Comparison of ENCODE assay signal across 8 cellular contexts in genomic region chrX:46573331-46573895, GRCh38. TPM values are rescaled to one million over a fixed set of nuclear protein-coding genes. Genes with fewer than 3 reads are reported as not detected.
DNase-seq lines count a peak whose midpoint lies in the region; ATAC-seq and TF ChIP-seq lines count a peak whose summit lies in the region.

CHST7 (plus strand) TSS chrX:46573765; CDS start chrX:46573932, 167 bp downstream.

- H3K4me1 Mint-ChIP-seq in T-helper 1 cell treated with Interleukin-12 subunit alpha and Interleukin-12 subunit beta and Interleukin-4 antibody, amounts not matched to agents 30 μg/mL and 1 μg/mL, for 36 hours (ENCODE audit: low read depth): peaks cover 33% of the 10 kb centered on the region

- peaks cover 9% of the 10 kb centered on the region for H3K36me3 Mint-ChIP-seq in T-helper 1 cell treated with Interleukin-12 subunit alpha and Interleukin-12 subunit beta and Interleukin-4 antibody, amounts not matched to agents 30 μg/mL and 1 μg/mL, for 36 hours (ENCODE audit: low read depth)

- H3K9me3 Mint-ChIP-seq in T-helper 1 cell treated with Interleukin-12 subunit alpha and Interleukin-12 subunit beta and Interleukin-4 antibody, amounts not matched to agents 30 μg/mL and 1 μg/mL, for 36 hours: no peaks in the 10 kb centered on the region

- H3K27ac ChIP-seq in right cardiac atrium (ENCODE audit: low read length) (peak within 1 kb of the TSS; percentile 87), rectal smooth muscle tissue (ENCODE audit: low read depth, low read length) (no peak within 1 kb of the TSS)

- no peaks in the 10 kb centered on the region for H3K27me3 Mint-ChIP-seq in T-helper 1 cell treated with Interleukin-12 subunit alpha and Interleukin-12 subunit beta and Interleukin-4 antibody, amounts not matched to agents 30 μg/mL and 1 μg/mL, for 36 hours (ENCODE audit: low read depth)

- no peak within 1 kb of the TSS for H3K9ac ChIP-seq in rectal smooth muscle tissue (ENCODE audit: low read length)

- H3K4me3 ChIP-seq in GM08714 (ENCODE audit: low read length) (peak within 1 kb of the TSS; percentile 73; the same call in 1 of the 2 replicates), HFF-Myc (replicated peaks; ENCODE audit: low read depth, low read length) (peak within 1 kb of the TSS; percentile 44), astrocyte of the cerebellum (ENCODE audit: low read depth, low read length) (peak within 1 kb of the TSS; percentile 48), right cardiac atrium (ENCODE audit: low read length) (peak within 1 kb of the TSS; percentile 75), rectal smooth muscle tissue (ENCODE audit: low read length) (peak within 1 kb of the TSS; percentile 69)

- no peaks in the 10 kb centered on the region for H3K36me3 ChIP-seq in rectal smooth muscle tissue (ENCODE audit: control insufficient read depth, insufficient read depth, low read length)

- H3K9me3 ChIP-seq in right cardiac atrium (ENCODE audit: control insufficient read depth, low read length): no peaks in the 10 kb centered on the region

- peak; percentile 33 for TF ChIP-seq CTCF in HFF-Myc (IDR thresholded peaks at IDR 0.05; ENCODE audit: low read depth, low read length, missing control alignments)
- no peak for TF ChIP-seq CTCF in astrocyte of the cerebellum (IDR thresholded peaks at IDR 0.05; ENCODE audit: low read depth, low read length, missing control alignments)

- H3K27me3 ChIP-seq in right cardiac atrium (ENCODE audit: control insufficient read depth, insufficient read depth) (no peaks in the 10 kb centered on the region), rectal smooth muscle tissue (ENCODE audit: control insufficient read depth, insufficient read depth, low read length) (peaks cover 7% of the 10 kb centered on the region)

- H3K27ac Mint-ChIP-seq in T-helper 1 cell treated with Interleukin-12 subunit alpha and Interleukin-12 subunit beta and Interleukin-4 antibody, amounts not matched to agents 30 μg/mL and 1 μg/mL, for 36 hours: peak within 1 kb of the TSS; percentile 81

- peak within 1 kb of the TSS; percentile 71 for H3K4me3 Mint-ChIP-seq in T-helper 1 cell treated with Interleukin-12 subunit alpha and Interleukin-12 subunit beta and Interleukin-4 antibody, amounts not matched to agents 30 μg/mL and 1 μg/mL, for 36 hours

- WGBS in right cardiac atrium: under 1% methylated on average over 35 of the region's 35 CpGs

- ATAC-seq in right cardiac atrium (peak; percentile 88 to 92), GM18520 (IDR thresholded peaks at IDR 0.05; ENCODE audit: unreplicated experiment) (no peak)

- in situ Hi-C loops in astrocyte of the cerebellum (cut with HindIII; ENCODE audit: low sequenced_read_pairs): no loop called here

- peaks cover 6% of the 10 kb centered on the region for H3K4me1 ChIP-seq in right cardiac atrium (ENCODE audit: control insufficient read depth, insufficient read depth, low read length)
- H3K4me1 ChIP-seq in rectal smooth muscle tissue (ENCODE audit: control insufficient read depth, insufficient read depth, low read length): no peaks in the 10 kb centered on the region

- intact Hi-C loops in right cardiac atrium (cut with DNase I): loop anchor here in 1 of 4 donors (2.0 kb wide), 1 partner anchor 69 kb away; no protein-coding TSS in a partner anchor

- DNase-seq in HFF-Myc (ENCODE audit: extremely low read depth, low read depth) (no peak), NCI-H1105 treated with DMSO at 0.1 percent for 48 hours (lab: John Stamatoyannopoulos, UW) (peak; percentile 77), astrocyte of the cerebellum (ENCODE audit: low read depth) (no peak), right cardiac atrium (peak; percentile 80 to 92 (median 90))

RNA-seq across cellular contexts. Expression of gene CHST7, which starts in this region (rescaled TPM):
- total RNA-seq in right cardiac atrium: 10 to 100 TPM; 12.8 to 41.5 (median 16.2) TPM
- polyA plus RNA-seq in right cardiac atrium: 10.6 TPM

Comparison
In these comparisons a context has a peak if more than half of its experiments do, and no peak if none do; other contexts are left out.
1. DNase-seq: peak in NCI-H1105 treated with DMSO at 0.1 percent for 48 hours (single experiment) and right cardiac atrium (3 of 3); none in HFF-Myc (single experiment) and astrocyte of the cerebellum (single experiment).
2. Peak in every context shown above with its lines, with median percentiles within 50 percentile points of each other: H3K4me3 ChIP-seq.